In genomic region chr7:30201161-30201666, GRCh38 we compare ENCODE assay signal across 10 cellular contexts.
A peak's percentile ranks its signal among the peaks of the same experiment; 100 is the strongest.
DNase-seq lines count a peak whose midpoint lies in the region; ATAC-seq lines count a peak whose summit lies in the region.
"Had no signal": no experiment of that assay in that cellular context is flagged by ENCODE, and none has a peak within 500 bp of the region (broad histone marks: within the 10 kb centered on the region; RNA-seq: fewer than 3 reads in every experiment).

No MANE protein-coding gene starts in this region.

- DNase-seq in putamen (ENCODE audit: low spot score) (peak; percentile 22), DMS153 treated with DMSO at 0.1 percent for 48 hours (lab: John Stamatoyannopoulos, UW; ENCODE audit: unreplicated experiment) (no peak), mesenteric fat pad (ENCODE audit: low spot score) (no peak), NCI-H1048 (lab: John Stamatoyannopoulos, UW) (no peak), kidney glomerular epithelial cell (lab: John Stamatoyannopoulos, UW) (no peak)
- DNase-seq: activated naive CD4-positive, alpha-beta T cell treated with Interleukin-2 at 50 U/mL for 16 hours; effector memory CD8-positive, alpha-beta T cell had no signal

- ATAC-seq in GM19025 (IDR thresholded peaks at IDR 0.05; ENCODE audit: low read depth, unreplicated experiment), result peak; percentile 77
- peak; percentile 73 for ATAC-seq in HG02610 (IDR thresholded peaks at IDR 0.05; ENCODE audit: unreplicated experiment)
- peak; percentile 72 for ATAC-seq in HG03565 (IDR thresholded peaks at IDR 0.05; ENCODE audit: unreplicated experiment)
- ATAC-seq: effector memory CD8-positive, alpha-beta T cell had no signal
